20 cellular contexts compared by ENCODE assay signal in the genomic region with DNA sequence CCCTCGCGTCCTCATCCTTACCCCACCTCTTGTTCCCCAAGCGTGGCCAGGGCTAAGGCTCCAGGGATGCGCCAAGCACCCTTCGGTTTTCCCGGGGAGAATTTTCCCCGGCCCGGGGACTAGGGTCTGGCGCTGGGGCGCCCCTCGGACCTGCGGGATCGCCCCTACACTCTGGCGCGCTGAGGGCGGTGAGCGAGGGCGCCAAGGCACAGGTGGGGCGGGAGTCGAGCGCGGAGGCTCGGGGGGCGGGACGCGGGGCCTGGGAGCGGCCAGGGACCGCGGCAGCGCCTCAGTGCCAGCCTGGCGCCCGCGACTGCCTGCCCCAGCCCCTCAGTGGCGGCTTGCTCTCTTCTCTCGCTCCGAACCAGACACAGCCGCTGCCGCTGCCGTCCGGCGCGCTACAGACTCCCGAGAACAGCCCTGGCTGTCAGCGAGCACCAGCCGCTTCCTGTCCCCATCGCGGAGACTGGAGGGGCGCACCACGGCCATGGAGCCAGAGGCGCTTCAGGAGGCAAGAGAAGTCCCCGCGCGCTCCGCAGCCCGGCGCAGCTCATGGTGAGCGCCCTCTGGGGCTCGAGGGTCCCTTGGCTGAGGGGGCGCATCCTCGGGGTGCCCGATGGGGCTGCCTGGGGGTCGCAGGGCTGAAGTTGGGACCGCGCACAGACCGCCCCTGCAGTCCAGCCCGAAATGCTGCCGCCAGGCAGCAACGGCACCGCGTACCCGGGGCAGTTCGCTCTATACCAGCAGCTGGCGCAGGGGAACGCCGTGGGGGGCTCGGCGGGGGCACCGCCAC. TPM values are rescaled to one million over a fixed set of nuclear protein-coding genes. Genes with fewer than 3 reads are reported as not detected.
DNase-seq lines count a peak whose midpoint lies in the region; ATAC-seq and TF ChIP-seq lines count a peak whose summit lies in the region.
"Had no signal": no experiment of that assay in that cellular context is flagged by ENCODE, and none has a peak within 500 bp of the region (broad histone marks: within the 10 kb centered on the region; RNA-seq: fewer than 3 reads in every experiment).

DRD5 (plus strand) TSS at position 292 of the 793 bp plus-strand sequence; CDS start at position 688, 396 bp downstream.

- no peak for ATAC-seq in mucosa of descending colon
- ATAC-seq: natural killer cell treated with Interleukin-12 subunit alpha and Interleukin-12 subunit beta and Interleukin-15 and Interleukin-18, amount 100 ng/mL, for 72 hours had no signal

- no peak within 1 kb of the TSS for H3K14ac ChIP-seq in trophoblast cell (ENCODE audit: low read length)

- no peak within 1 kb of the TSS for H2BK120ac ChIP-seq in trophoblast cell (ENCODE audit: insufficient read depth, low read length, poor library complexity)

- peaks cover 43% of the 10 kb centered on the region for H3K27me3 ChIP-seq in HUES64 (ENCODE audit: insufficient read depth, low read length)
- H3K27me3 ChIP-seq in trophoblast cell (ENCODE audit: insufficient read depth, low read length): peaks cover 19% of the 10 kb centered on the region

- no peak within 1 kb of the TSS for H3K27ac ChIP-seq in HUES64 (ENCODE audit: low read depth, low read length)
- H3K27ac ChIP-seq in coronary artery: no peak within 1 kb of the TSS
- no peak within 1 kb of the TSS for H3K27ac ChIP-seq in trophoblast cell (ENCODE audit: low read depth, low read length)

- intact Hi-C loops in mucosa of descending colon (cut with DNase I, micrococcal nuclease): no loop called here

- H4K91ac ChIP-seq in trophoblast cell (ENCODE audit: low read depth, low read length): no peak within 1 kb of the TSS

- peak within 1 kb of the TSS; percentile 18 for H2AFZ ChIP-seq in trophoblast cell (ENCODE audit: insufficient read depth, low read length, poor library complexity)

- no peaks in the 10 kb centered on the region for H3K79me2 ChIP-seq in trophoblast cell (ENCODE audit: control insufficient read depth, insufficient read depth, low read length, poor library complexity)

- H2BK5ac ChIP-seq in trophoblast cell (ENCODE audit: low read depth, low read length, poor library complexity): no peak within 1 kb of the TSS

- H4K8ac ChIP-seq in trophoblast cell (ENCODE audit: low read depth, low read length): no peak within 1 kb of the TSS

- TF ChIP-seq CTCF in coronary artery (IDR thresholded peaks at IDR 0.05) (no peak), mucosa of descending colon (IDR thresholded peaks at IDR 0.05) (no peak)

- H2BK12ac ChIP-seq in trophoblast cell (ENCODE audit: low read length): no peak within 1 kb of the TSS

- H3K36me3 ChIP-seq in HUES64 (ENCODE audit: insufficient read depth, low read length): no peaks in the 10 kb centered on the region
- H3K36me3 ChIP-seq in trophoblast cell (ENCODE audit: control insufficient read depth in 1 of 2, insufficient read depth in 2 of 2, low read length in 2 of 2): no peaks in the 10 kb centered on the region
- no peaks in the 10 kb centered on the region for H3K36me3 ChIP-seq in mucosa of descending colon (ENCODE audit: low read depth)

- H4K12ac ChIP-seq in trophoblast cell (ENCODE audit: low read depth, low read length): no peak within 1 kb of the TSS

- no peaks in the 10 kb centered on the region for H3K79me1 ChIP-seq in trophoblast cell (ENCODE audit: low read length)

- no peak within 1 kb of the TSS for H3K23ac ChIP-seq in trophoblast cell (ENCODE audit: low read length)

- no peak within 1 kb of the TSS for H2AK5ac ChIP-seq in trophoblast cell (ENCODE audit: low read length)

- no peak within 1 kb of the TSS for H3K9ac ChIP-seq in HUES64 (ENCODE audit: low read depth, low read length)
- no peak within 1 kb of the TSS for H3K9ac ChIP-seq in trophoblast cell (ENCODE audit: low read length)

- no peaks in the 10 kb centered on the region for H3K9me3 ChIP-seq in HUES64 (ENCODE audit: insufficient read depth, low read depth, low read length)
- H3K9me3 ChIP-seq in iPS-18c (ENCODE audit: control insufficient read depth, insufficient read depth, low read length): no peaks in the 10 kb centered on the region
- H3K9me3 ChIP-seq in trophoblast cell (ENCODE audit: insufficient read depth, low read depth, low read length): peaks cover 6% of the 10 kb centered on the region
- H3K9me3 ChIP-seq in mucosa of descending colon: no peaks in the 10 kb centered on the region

- peak within 1 kb of the TSS; percentile 51 for H3K4me2 ChIP-seq in trophoblast cell (ENCODE audit: low read length)

- H3K4me3 ChIP-seq in HUES64 (ENCODE audit: low read length): peak within 1 kb of the TSS; percentile 55
- peak within 1 kb of the TSS; percentile 21 for H3K4me3 ChIP-seq in coronary artery
- H3K4me3 ChIP-seq in iPS-18c (ENCODE audit: insufficient read depth, low read depth, low read length): peak within 1 kb of the TSS; percentile 43
- peak within 1 kb of the TSS; percentile 49 for H3K4me3 ChIP-seq in trophoblast cell (ENCODE audit: low read depth, low read length)
- H3K4me3 ChIP-seq in mucosa of descending colon: no peak within 1 kb of the TSS

- no peak within 1 kb of the TSS for H3K4ac ChIP-seq in trophoblast cell (ENCODE audit: low read depth, low read length)

- H3K4me1 ChIP-seq in HUES64 (ENCODE audit: insufficient read depth, low read length) (no peaks in the 10 kb centered on the region), trophoblast cell (ENCODE audit: control insufficient read depth in 1 of 2, insufficient read depth in 2 of 2, low read length in 2 of 2) (peaks cover 0 to 1% of the 10 kb centered on the region in 2 experiments), mucosa of descending colon (ENCODE audit: low read depth) (peaks cover 3% of the 10 kb centered on the region)

- no peak within 1 kb of the TSS for H3K18ac ChIP-seq in trophoblast cell (ENCODE audit: low read length)

- 6% methylated on average over 78 of the region's 78 CpGs for WGBS in HUES64
- no CpG with 5 or more reads among the region's 78 CpGs for WGBS in trophoblast cell (ENCODE audit: extremely low coverage, insufficient coverage, insufficient read length)

- DNase-seq in coronary artery (ENCODE audit: low spot score) (no peak), trophoblast cell (no peak), mucosa of descending colon (no peak), EL (no peak)
- no peak for DNase-seq in activated CD8-positive, alpha-beta memory T cell treated with anti-CD3 and anti-CD28 coated beads, Interleukin-2, amount 50 U/mL, for 48 hours
- DNase-seq in stimulated activated CD4-positive, alpha-beta T cell treated with anti-CD3 and anti-CD28 coated beads, Interleukin-1b, Interleukin-23, amount 100 ng/mL, for 48 hours: no peak
- DNase-seq: activated naive CD4-positive, alpha-beta T cell treated with anti-CD3 and anti-CD28 coated beads, Interleukin-2, amount 50 U/mL, for 16 hours; CD8-positive, alpha-beta memory T cell; DND-41; IMR-90; kidney; NCI-H2081 treated with DMSO at 0.1 percent for 48 hours had no signal

RNA-seq across cellular contexts. Expression of gene DRD5, which starts in this region (rescaled TPM):
- polyA plus RNA-seq in HUES64 (2013, experiment 1 of 2): 0.20 TPM
- polyA plus RNA-seq in HUES64 (2013, experiment 2 of 2): 0.19 TPM
- polyA plus RNA-seq in trophoblast cell (2013): not detected in 2 replicates
- total RNA-seq in mucosa of descending colon: under 1 TPM in 1 of 3 donors, not detected in 2; 0.13 TPM
- total RNA-seq: activated CD8-positive, alpha-beta memory T cell treated with anti-CD3 and anti-CD28 coated beads for 36 hours; CD8-positive, alpha-beta memory T cell; glomerular endothelial cell; IMR-90; kidney; natural killer cell treated with Interleukin-12 subunit alpha and Interleukin-12 subunit beta and Interleukin-15 and Interleukin-18, amount 100 ng/mL, for 72 hours; NCI-H460; SK-MEL-5 had no signal
- polyA plus RNA-seq: CD8-positive, alpha-beta memory T cell; IMR-90; urinary bladder had no signal
